8 cellular contexts compared by ENCODE assay signal in genomic region chr4:184536070-184536880, GRCh38.
DNase-seq lines count a peak whose midpoint lies in the region; ATAC-seq and TF ChIP-seq lines count a peak whose summit lies in the region.

No MANE protein-coding gene starts in this region.

- H3K9me3 ChIP-seq in heart left ventricle, result no peaks in the 10 kb centered on the region
- no peaks in the 10 kb centered on the region for H3K9me3 ChIP-seq in lower lobe of right lung

- WGBS in heart left ventricle, 4 donors, result 53 to 56% (median 54%) methylated on average over 10 of the region's 10 CpGs

- H3K27me3 ChIP-seq in heart left ventricle, result no peaks in the 10 kb centered on the region
- no peaks in the 10 kb centered on the region for H3K27me3 ChIP-seq in lower lobe of right lung (ENCODE audit: low read depth)

- peaks cover 4% of the 10 kb centered on the region for H3K36me3 Mint-ChIP-seq in type B pancreatic cell

- no peak for ATAC-seq in heart left ventricle
- no peak for ATAC-seq in left ventricle myocardium superior
- no peak for ATAC-seq in lower lobe of right lung
- ATAC-seq in HG02970 (IDR thresholded peaks at IDR 0.05; ENCODE audit: low FRiP score, unreplicated experiment), result no peak
- ATAC-seq in GM18909 (IDR thresholded peaks at IDR 0.05; ENCODE audit: poor library complexity, unreplicated experiment), result no peak

- H3K4me3 ChIP-seq in heart left ventricle (peak overlapping the region; percentile 50 to 82 (median 67)), astrocyte of the cerebellum (ENCODE audit: low read depth, low read length) (peak overlapping the region; percentile 60), lower lobe of right lung (peak overlapping the region; percentile 70)

- no peaks in the 10 kb centered on the region for H3K9me3 Mint-ChIP-seq in type B pancreatic cell

- H3K4me1 ChIP-seq in heart left ventricle, result peaks cover 0 to 43% (median 25%) of the 10 kb centered on the region in 12 donors
- H3K4me1 ChIP-seq in lower lobe of right lung, result peaks cover 30% of the 10 kb centered on the region

- TF ChIP-seq CTCF in heart left ventricle (IDR thresholded peaks at IDR 0.05) (no peak), astrocyte of the cerebellum (IDR thresholded peaks at IDR 0.05; ENCODE audit: low read depth, low read length, missing control alignments) (no peak), lower lobe of right lung (IDR thresholded peaks at IDR 0.05) (no peak), type B pancreatic cell (conservative IDR thresholded peaks at IDR 0.05) (no peak)

- H3K27ac ChIP-seq in heart left ventricle (peak overlapping the region; percentile 91 to 99 (median 95)), lower lobe of right lung (peak overlapping the region; percentile 96)

- H3K4me3 Mint-ChIP-seq in type B pancreatic cell, result peak overlapping the region; percentile 95

- TF ChIP-seq POLR2A in heart left ventricle (IDR thresholded peaks at IDR 0.05), result no peak

- peak overlapping the region; percentile 96 for H3K27ac Mint-ChIP-seq in type B pancreatic cell

- peaks cover 24% of the 10 kb centered on the region for H3K4me1 Mint-ChIP-seq in type B pancreatic cell (ENCODE audit: unreplicated experiment)

- no peaks in the 10 kb centered on the region for H3K27me3 Mint-ChIP-seq in type B pancreatic cell

- DNase-seq in heart left ventricle, result no peak
- no peak for DNase-seq in left ventricle myocardium superior
- no peak for DNase-seq in astrocyte of the cerebellum (ENCODE audit: low read depth)
- DNase-seq in lower lobe of right lung, result no peak
- DNase-seq in type B pancreatic cell (ENCODE audit: extremely low spot score, unreplicated experiment), result no peak
- no peak for DNase-seq in activated CD8-positive, alpha-beta memory T cell treated with anti-CD3 and anti-CD28 coated beads, Interleukin-2, amount 50 U/mL, for 48 hours

- in situ Hi-C loops in astrocyte of the cerebellum (cut with HindIII; ENCODE audit: low sequenced_read_pairs), result no loop called here

- intact Hi-C loops in heart left ventricle (cut with DNase I) (loop anchor here (2.0 to 10.0 kb wide), 13 partner anchors 59 to 274 kb away; partner anchors contain the start of genes IRF2 (in 3 of the 10), CASP3 (in 1 of the 10) and PRIMPOL (in 1 of the 10)), left ventricle myocardium superior (cut with micrococcal nuclease) (loop anchor here (2.0 kb wide), 1 partner anchor 61 kb away; the partner anchor contains the start of gene IRF2), lower lobe of right lung (cut with DNase I) (loop anchor here (5.0 kb wide), 1 partner anchor 274 kb away; no protein-coding TSS in a partner anchor)

- H3K36me3 ChIP-seq in heart left ventricle, result no peaks in the 10 kb centered on the region
- H3K36me3 ChIP-seq in lower lobe of right lung, result no peaks in the 10 kb centered on the region
